In the genomic region with DNA sequence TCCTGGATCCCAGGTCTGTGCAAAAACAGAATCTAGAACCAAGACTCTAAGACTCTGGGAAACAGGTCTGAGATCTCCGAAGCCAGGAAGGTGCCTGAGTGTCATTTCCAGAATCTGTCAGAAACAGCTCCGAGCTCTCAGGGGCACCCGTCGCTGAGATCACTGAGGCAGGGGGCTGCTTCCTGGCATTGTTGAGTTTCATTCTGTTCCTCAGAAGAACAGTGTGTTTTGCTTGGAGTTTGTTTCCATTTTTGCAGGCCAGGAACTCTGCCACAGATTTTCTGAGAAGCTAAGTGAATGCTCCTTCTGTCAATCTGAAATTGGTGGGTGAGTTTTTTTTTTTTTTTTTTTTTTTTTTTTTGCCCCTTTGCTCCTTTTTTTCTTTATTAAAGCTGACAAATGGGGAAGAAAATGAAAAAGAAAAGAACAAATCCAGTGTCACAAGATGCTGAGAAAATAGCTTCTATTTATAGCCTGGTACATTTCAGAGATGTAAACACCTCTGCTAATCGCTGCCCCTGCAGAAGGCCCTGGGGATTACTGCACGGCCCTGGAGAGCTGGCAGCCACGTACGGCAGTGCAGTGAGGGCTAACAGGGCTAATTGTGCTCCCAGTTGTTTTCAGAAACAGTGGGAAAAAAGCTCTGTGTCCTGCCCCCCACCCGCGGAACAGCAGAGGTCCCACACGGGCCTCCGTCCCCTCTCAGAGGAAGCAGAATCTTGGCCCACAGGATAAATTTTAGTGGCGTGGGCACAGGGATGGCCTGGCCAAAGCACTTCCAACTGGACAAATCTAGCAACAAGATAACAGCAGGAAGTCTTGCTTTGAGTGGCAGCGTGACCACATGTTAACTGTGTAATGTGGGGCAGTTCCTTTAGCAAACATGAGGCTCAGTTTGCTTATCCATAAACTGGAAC, we compare ENCODE assay signal across 10 cellular contexts.
DNase-seq lines count a peak whose midpoint lies in the region; ATAC-seq, FAIRE-seq and TF ChIP-seq lines count a peak whose summit lies in the region.
"Had no signal": no experiment of that assay in that cellular context is flagged by ENCODE, and none has a peak within 500 bp of the region (broad histone marks: within the 10 kb centered on the region; RNA-seq: fewer than 3 reads in every experiment).

No MANE protein-coding gene starts in this region.

- DNase-seq in NCI-H2171 treated with DMSO at 0.1 percent for 48 hours (lab: John Stamatoyannopoulos, UW): peak; percentile 3
- DNase-seq in NCI-H2171 (lab: John Stamatoyannopoulos, UW): no peak
- peak; percentile 21 for DNase-seq in astrocyte of the spinal cord (ENCODE audit: low read depth, low spot score)
- DNase-seq in vagina (ENCODE audit: extremely low spot score in 2 of 2): no peak
- no peak for DNase-seq in SKM-1 (lab: John Stamatoyannopoulos, UW; ENCODE audit: unreplicated experiment)
- DNase-seq in upper lobe of right lung: no peak
- DNase-seq: left lung, SW 1271 had no signal

- H3K36me3 ChIP-seq in vagina: no peaks in the 10 kb centered on the region
- no peaks in the 10 kb centered on the region for H3K36me3 ChIP-seq in upper lobe of right lung
- H3K36me3 ChIP-seq: left lung had no signal

- H3K27me3 ChIP-seq in vagina (no peaks in the 10 kb centered on the region), upper lobe of right lung (no peaks in the 10 kb centered on the region)

- intact Hi-C loops in vagina (cut with DNase I) (no loop called here), upper lobe of right lung (cut with DNase I) (no loop called here)

- peak overlapping the region; percentile 69 for H3K27ac ChIP-seq in vagina
- no peak overlapping the region for H3K27ac ChIP-seq in upper lobe of right lung
- H3K27ac ChIP-seq: left lung had no signal

- H3K4me1 ChIP-seq in vagina (peaks cover 4% of the 10 kb centered on the region), upper lobe of right lung (no peaks in the 10 kb centered on the region)
- H3K4me1 ChIP-seq: left lung had no signal

- ATAC-seq in GM18907 (IDR thresholded peaks at IDR 0.05; ENCODE audit: unreplicated experiment) (no peak), upper lobe of right lung (no peak)
- ATAC-seq: left lung had no signal

- peak; percentile 66 for FAIRE-seq in islet of Langerhans (lab: Jason Lieb, UNC)

- TF ChIP-seq POLR2A in vagina (IDR thresholded peaks at IDR 0.05): no peak

- H3K4me3 ChIP-seq in astrocyte of the spinal cord (ENCODE audit: low read depth, low read length) (no peak overlapping the region), vagina (no peak overlapping the region), upper lobe of right lung (no peak overlapping the region)
- H3K4me3 ChIP-seq: left lung had no signal

- in situ Hi-C loops in astrocyte of the spinal cord (cut with HindIII; ENCODE audit: low sequenced_read_pairs): no loop called here

- no peak for TF ChIP-seq CTCF in astrocyte of the spinal cord (IDR thresholded peaks at IDR 0.05; ENCODE audit: low read depth, low read length)
- TF ChIP-seq CTCF in vagina (IDR thresholded peaks at IDR 0.05): no peak
- no peak for TF ChIP-seq CTCF in upper lobe of right lung (IDR thresholded peaks at IDR 0.05)

- H3K9me3 ChIP-seq in vagina (no peaks in the 10 kb centered on the region), upper lobe of right lung (no peaks in the 10 kb centered on the region)
- H3K9me3 ChIP-seq: left lung had no signal

Comparison
In these comparisons a context has a peak if more than half of its experiments do, and no peak if none do; other contexts are left out.
1. DNase-seq: peak in NCI-H2171 treated with DMSO at 0.1 percent for 48 hours (single experiment) and astrocyte of the spinal cord (single experiment); none in NCI-H2171 (single experiment), vagina (0 of 2), SKM-1 (single experiment) and upper lobe of right lung (single experiment).